14 cellular contexts compared by ENCODE assay signal in the genomic region with DNA sequence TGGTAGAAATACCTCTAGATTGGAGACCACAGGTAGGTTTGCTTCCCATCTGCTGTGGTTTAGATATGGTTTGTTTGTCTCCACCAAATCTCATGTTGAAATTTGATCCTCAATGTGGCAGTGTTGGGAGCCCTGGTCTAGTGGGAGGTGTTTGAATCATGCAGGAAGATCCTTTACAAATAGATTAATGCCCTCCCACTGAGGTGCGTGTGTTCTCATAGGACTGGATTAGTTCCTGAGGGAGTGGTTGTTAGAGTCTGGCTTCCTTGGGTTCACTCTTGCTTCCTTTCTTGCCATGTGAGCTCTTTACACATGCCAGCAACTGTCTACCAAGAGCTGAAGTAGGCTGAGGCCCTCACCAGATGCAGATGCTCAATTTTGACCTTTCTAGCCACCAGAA.
"Had no signal": no experiment of that assay in that cellular context is flagged by ENCODE, and none has a peak within 500 bp of the region (broad histone marks: within the 10 kb centered on the region; RNA-seq: fewer than 3 reads in every experiment).

No MANE protein-coding gene starts in this region.

- H3K4me1 Mint-ChIP-seq: naive thymus-derived CD4-positive, alpha-beta T cell had no signal

- H3K27me3 Mint-ChIP-seq: dendritic cell treated with granulocyte-macrophage colony-stimulating factor and Interleukin-4, amounts not matched to agents 40 ng/mL and 50 ng/mL, for 4 days; naive thymus-derived CD4-positive, alpha-beta T cell had no signal

- H3K4me3 Mint-ChIP-seq: dendritic cell treated with granulocyte-macrophage colony-stimulating factor and Interleukin-4, amounts not matched to agents 40 ng/mL and 50 ng/mL, for 4 days; naive thymus-derived CD4-positive, alpha-beta T cell had no signal

- H3K27ac ChIP-seq: pancreas, sigmoid colon, spleen, thoracic aorta, upper lobe of right lung had no signal

- H3K27ac Mint-ChIP-seq: dendritic cell treated with granulocyte-macrophage colony-stimulating factor and Interleukin-4, amounts not matched to agents 40 ng/mL and 50 ng/mL, for 4 days; naive thymus-derived CD4-positive, alpha-beta T cell had no signal

- H3K27me3 ChIP-seq: pancreas, sigmoid colon, spleen, upper lobe of right lung had no signal

- H3K4me3 ChIP-seq: pancreas, sigmoid colon, spleen, thoracic aorta, upper lobe of right lung had no signal

- ATAC-seq: activated CD4-positive, CD25-positive, alpha-beta regulatory T cell treated with anti-CD3 and anti-CD28 coated beads, Interleukin-2, amount 50 U/mL, for 24 hours; naive thymus-derived CD4-positive, alpha-beta T cell; pancreas; upper lobe of right lung had no signal

- DNase-seq: activated CD4-positive, alpha-beta T cell treated with anti-CD3 and anti-CD28 coated beads, Interleukin-2, amount 50 U/mL, for 1 hour; activated CD8-positive, alpha-beta memory T cell treated with anti-CD3 and anti-CD28 coated beads for 24 hours; activated naive CD4-positive, alpha-beta T cell; anterior cingulate cortex; head of caudate nucleus; naive thymus-derived CD4-positive, alpha-beta T cell; pancreas; sigmoid colon; spleen; stimulated activated CD4-positive, alpha-beta T cell treated with anti-CD3 and anti-CD28 coated beads, Interleukin-1b, Interleukin-23, amount 100 ng/mL, for 48 hours; upper lobe of right lung had no signal

- H3K9me3 ChIP-seq: pancreas, thoracic aorta, upper lobe of right lung had no signal

- H3K4me1 ChIP-seq: pancreas, sigmoid colon, spleen, upper lobe of right lung had no signal

- H3K36me3 ChIP-seq: pancreas, sigmoid colon, spleen, thoracic aorta, upper lobe of right lung had no signal
